Comparison of ENCODE assay signal across 29 cellular contexts in genomic region chr20:7151666-7152065, GRCh38.
DNase-seq lines count a peak whose midpoint lies in the region; ATAC-seq and TF ChIP-seq lines count a peak whose summit lies in the region.
"Had no signal": no experiment of that assay in that cellular context is flagged by ENCODE, and none has a peak within 500 bp of the region (broad histone marks: within the 10 kb centered on the region; RNA-seq: fewer than 3 reads in every experiment).

No MANE protein-coding gene starts in this region.

- no peaks in the 10 kb centered on the region for H3K4me1 Mint-ChIP-seq in activated naive CD8-positive, alpha-beta T cell treated with anti-CD3 and anti-CD28 coated beads for 36 hours
- H3K4me1 Mint-ChIP-seq: activated naive CD4-positive, alpha-beta T cell treated with anti-CD3 and anti-CD28 coated beads, Interleukin-2, amount 10 ng/mL, durations not matched to agents 7 days and 5 days; CD4-positive, CD25-positive, alpha-beta regulatory T cell had no signal

- H3K79me2 ChIP-seq in hepatocyte: no peaks in the 10 kb centered on the region

- no peaks in the 10 kb centered on the region for H3K27me3 Mint-ChIP-seq in activated naive CD8-positive, alpha-beta T cell treated with anti-CD3 and anti-CD28 coated beads for 36 hours
- H3K27me3 Mint-ChIP-seq: activated naive CD4-positive, alpha-beta T cell treated with anti-CD3 and anti-CD28 coated beads, Interleukin-2, amount 10 ng/mL, durations not matched to agents 7 days and 5 days; CD4-positive, CD25-positive, alpha-beta regulatory T cell had no signal

- H2AFZ ChIP-seq in hepatocyte: no peak overlapping the region

- H3K36me3 Mint-ChIP-seq in activated naive CD8-positive, alpha-beta T cell treated with anti-CD3 and anti-CD28 coated beads for 36 hours: no peaks in the 10 kb centered on the region
- H3K36me3 Mint-ChIP-seq: activated naive CD4-positive, alpha-beta T cell treated with anti-CD3 and anti-CD28 coated beads, Interleukin-2, amount 10 ng/mL, durations not matched to agents 7 days and 5 days; CD4-positive, CD25-positive, alpha-beta regulatory T cell had no signal

- H3K27me3 ChIP-seq in hepatocyte (no peaks in the 10 kb centered on the region), BE2C (no peaks in the 10 kb centered on the region)
- H3K27me3 ChIP-seq: heart right ventricle, Peyer's patch had no signal

- H3K27ac ChIP-seq in hepatocyte: peak overlapping the region; percentile 6
- H3K27ac ChIP-seq: 22Rv1, heart right ventricle, Peyer's patch had no signal

- H4K20me1 ChIP-seq in hepatocyte (ENCODE audit: insufficient read depth, poor library complexity, severe bottlenecking): no peaks in the 10 kb centered on the region

- TF ChIP-seq CTCF in hepatocyte (IDR thresholded peaks at IDR 0.05; ENCODE audit: poor library complexity) (no peak), BE2C (IDR thresholded peaks at IDR 0.05; ENCODE audit: low read depth, low read length) (no peak)

- DNase-seq in DMS53 (lab: John Stamatoyannopoulos, UW) (peak; percentile 43), DMS53 treated with DMSO at 0.1 percent for 48 hours (lab: John Stamatoyannopoulos, UW; ENCODE audit: unreplicated experiment) (no peak), dermis blood vessel endothelial cell (peak; percentile 2), hepatocyte (ENCODE audit: low spot score) (no peak), NCI-H510A treated with DMSO at 0.1 percent for 48 hours (lab: John Stamatoyannopoulos, UW) (no peak), BE2C (no peak)
- no peak for DNase-seq in activated naive CD8-positive, alpha-beta T cell treated with anti-CD3 and anti-CD28 coated beads for 36 hours
- DNase-seq: activated CD4-positive, alpha-beta T cell treated with anti-CD3 and anti-CD28 coated beads, Interleukin-2, amount 50 U/mL, for 48 hours; activated CD8-positive, alpha-beta memory T cell treated with anti-CD3 and anti-CD28 coated beads, Interleukin-2, amount 50 U/mL, for 4 hours; activated naive CD4-positive, alpha-beta T cell treated with anti-CD3 and anti-CD28 coated beads, Interleukin-2, amount 10 ng/mL, durations not matched to agents 7 days and 5 days; CD4-positive, CD25-positive, alpha-beta regulatory T cell; central memory CD4-positive, alpha-beta T cell; DMS 273 treated with DMSO at 0.1 percent for 48 hours; foreskin melanocyte; H9; heart right ventricle; IMR-90; left colon; NCI-H1092 treated with DMSO at 0.1 percent for 48 hours; NCI-H2029; NCI-H69; Peyer's patch; stimulated activated CD4-positive, alpha-beta T cell treated with anti-CD3 and anti-CD28 coated beads, Interleukin-15, amount 100 ng/mL, for 24 hours; stimulated activated naive CD4-positive, alpha-beta T cell had no signal

- H3K9me2 ChIP-seq in hepatocyte (replicated peaks; ENCODE audit: insufficient read depth): no peaks in the 10 kb centered on the region

- no peak overlapping the region for H3K4me3 Mint-ChIP-seq in activated naive CD8-positive, alpha-beta T cell treated with anti-CD3 and anti-CD28 coated beads for 36 hours
- H3K4me3 Mint-ChIP-seq: activated naive CD4-positive, alpha-beta T cell treated with anti-CD3 and anti-CD28 coated beads, Interleukin-2, amount 10 ng/mL, durations not matched to agents 7 days and 5 days; activated T-helper 1 cell treated with anti-CD3 and anti-CD28 coated beads, Interleukin-12 subunit alpha, Interleukin-12 subunit beta, Interleukin-2, Interleukin-4 antibody, amounts not matched to agents 30 ng/mL and 10 ng/mL and 1 ng/mL, durations not matched to agents 14 hours and 24 hours and 36 hours; CD4-positive, CD25-positive, alpha-beta regulatory T cell; H9 had no signal

- WGBS in hepatocyte (ENCODE audit: low lambda C conversion rate, missing lambda C conversion rate): 45% methylated on average over 2 of the region's 2 CpGs

- H3K4me3 ChIP-seq in hepatocyte: no peak overlapping the region
- no peak overlapping the region for H3K4me3 ChIP-seq in BE2C (ENCODE audit: low read depth, low read length)
- H3K4me3 ChIP-seq: heart right ventricle, Peyer's patch had no signal

- H3K9me3 ChIP-seq in hepatocyte (ENCODE audit: low read depth) (no peaks in the 10 kb centered on the region), BE2C (no peaks in the 10 kb centered on the region)
- H3K9me3 ChIP-seq: heart right ventricle, Peyer's patch had no signal

- no peak for ATAC-seq in GM18511 (IDR thresholded peaks at IDR 0.05; ENCODE audit: unreplicated experiment)
- ATAC-seq: heart right ventricle, left colon, sciatic nerve had no signal

- H3K27ac Mint-ChIP-seq in activated naive CD8-positive, alpha-beta T cell treated with anti-CD3 and anti-CD28 coated beads for 36 hours: no peak overlapping the region
- H3K27ac Mint-ChIP-seq: activated naive CD4-positive, alpha-beta T cell treated with anti-CD3 and anti-CD28 coated beads, Interleukin-2, amount 10 ng/mL, durations not matched to agents 7 days and 5 days; activated T-helper 1 cell treated with anti-CD3 and anti-CD28 coated beads, Interleukin-12 subunit alpha, Interleukin-12 subunit beta, Interleukin-2, Interleukin-4 antibody, amounts not matched to agents 30 ng/mL and 10 ng/mL and 1 ng/mL, durations not matched to agents 14 hours and 24 hours and 36 hours; CD4-positive, CD25-positive, alpha-beta regulatory T cell; H9; progenitor cell of endocrine pancreas had no signal

- H3K4me1 ChIP-seq in hepatocyte (ENCODE audit: insufficient read depth) (peaks cover 6% of the 10 kb centered on the region), BE2C (no peaks in the 10 kb centered on the region)
- H3K4me1 ChIP-seq: heart right ventricle, Peyer's patch had no signal

- H3K4me2 ChIP-seq in hepatocyte: no peak overlapping the region

- no peaks in the 10 kb centered on the region for H3K36me3 ChIP-seq in hepatocyte (replicated peaks; ENCODE audit: insufficient read depth, low read depth)
- no peaks in the 10 kb centered on the region for H3K36me3 ChIP-seq in BE2C
- H3K36me3 ChIP-seq: heart right ventricle, Peyer's patch had no signal

- H3K9me3 Mint-ChIP-seq in activated naive CD8-positive, alpha-beta T cell treated with anti-CD3 and anti-CD28 coated beads for 36 hours: peaks cover 1% of the 10 kb centered on the region
- H3K9me3 Mint-ChIP-seq: H9 had no signal

Comparison
In these comparisons a context has a peak if more than half of its experiments do, and no peak if none do; other contexts are left out.
1. DNase-seq: peak in DMS53 (single experiment) and dermis blood vessel endothelial cell (single experiment); none in DMS53 treated with DMSO at 0.1 percent for 48 hours (single experiment), hepatocyte (single experiment), NCI-H510A treated with DMSO at 0.1 percent for 48 hours (single experiment), BE2C (single experiment) and activated naive CD8-positive, alpha-beta T cell treated with anti-CD3 and anti-CD28 coated beads for 36 hours (single experiment).